In genomic region chr17:57955183-57955952, GRCh38 we compare ENCODE assay signal across 8 cellular contexts. TPM values are rescaled to one million over a fixed set of nuclear protein-coding genes. Genes with fewer than 3 reads are reported as not detected.
DNase-seq lines count a peak whose midpoint lies in the region; ATAC-seq and TF ChIP-seq lines count a peak whose summit lies in the region.

TSS of gene CUEDC1 (minus strand) at chr17:57955412. CDS start at chr17:57885564, 69,848 bp downstream.

- H3K9ac ChIP-seq in mucosa of rectum (ENCODE audit: low read depth in 1 of 2, low read length in 2 of 2): peak within 1 kb of the TSS; percentile 65 to 73

- no peaks in the 10 kb centered on the region for H3K36me3 ChIP-seq in mucosa of rectum (ENCODE audit: control insufficient read depth in 2 of 2, insufficient read depth in 2 of 2, low read length in 2 of 2)

- DNase-seq in Caki2 (ENCODE audit: low read depth): peak; percentile 23
- DNase-seq in NOMO-1 (lab: John Stamatoyannopoulos, UW; ENCODE audit: unreplicated experiment in 2 of 2): peak; percentile 45 to 56
- DNase-seq in activated T-cell treated with anti-CD3 and anti-CD28 coated beads, Interleukin-2, amount 50 U/mL, for 1 hour: peak; percentile 76
- peak; percentile 53 to 72 for DNase-seq in erythroblast (lab: John Stamatoyannopoulos, UW)
- peak; percentile 26 to 37 for DNase-seq in stimulated activated CD8-positive, alpha-beta memory T cell treated with anti-CD3 and anti-CD28 coated beads, Interleukin-7, amount 100 ng/mL, for 1 hour (ENCODE audit: low read depth in 2 of 2)

- H3K4me3 ChIP-seq in mucosa of rectum (ENCODE audit: low read length in 2 of 2): peak within 1 kb of the TSS; percentile 63 to 73

- ATAC-seq in HG02610 (IDR thresholded peaks at IDR 0.05; ENCODE audit: unreplicated experiment): peak; percentile 60
- no peak for ATAC-seq in HG02571 (IDR thresholded peaks at IDR 0.05; ENCODE audit: unreplicated experiment)

- peak within 1 kb of the TSS; percentile 82 to 88 for H3K27ac ChIP-seq in mucosa of rectum (ENCODE audit: low read depth in 2 of 2, low read length in 2 of 2)

- peaks cover 0 to 2% of the 10 kb centered on the region in 2 donors for H3K27me3 ChIP-seq in mucosa of rectum (ENCODE audit: control insufficient read depth in 2 of 2, insufficient read depth in 2 of 2, low read length in 2 of 2)

- peaks cover 12 to 19% of the 10 kb centered on the region in 2 donors for H3K4me1 ChIP-seq in mucosa of rectum (ENCODE audit: control insufficient read depth in 2 of 2, insufficient read depth in 2 of 2, low read length in 2 of 2)

- TF ChIP-seq POLR2A in erythroblast (IDR thresholded peaks at IDR 0.05; ENCODE audit: low read length): no peak

- H3K9me3 ChIP-seq in mucosa of rectum (ENCODE audit: control insufficient read depth in 2 of 2, low read length in 2 of 2): no peaks in the 10 kb centered on the region

- in situ Hi-C loops in Caki2 (cut with HindIII; ENCODE audit: low pct_unique_long_range_greater_than_20kb, low sequenced_read_pairs): no loop called here

RNA-seq across cellular contexts. Expression of gene CUEDC1, which starts in this region (rescaled TPM):
- 24.8 and 47.7 TPM in 2 replicates for total RNA-seq in Caki2 (2014; rRNA removed; shearing (Covaris generic); ENCODE audit: low replicate concordance)

Comparison
In these comparisons a context has a peak if more than half of its experiments do, and no peak if none do; other contexts are left out.
1. DNase-seq: peak in every context shown above with its lines; median percentile 76 in activated T-cell treated with anti-CD3 and anti-CD28 coated beads, Interleukin-2, amount 50 U/mL, for 1 hour; 62 in erythroblast; 50 in NOMO-1; 32 in stimulated activated CD8-positive, alpha-beta memory T cell treated with anti-CD3 and anti-CD28 coated beads, Interleukin-7, amount 100 ng/mL, for 1 hour; 23 in Caki2.